18 cellular contexts compared by ENCODE assay signal in the genomic region with DNA sequence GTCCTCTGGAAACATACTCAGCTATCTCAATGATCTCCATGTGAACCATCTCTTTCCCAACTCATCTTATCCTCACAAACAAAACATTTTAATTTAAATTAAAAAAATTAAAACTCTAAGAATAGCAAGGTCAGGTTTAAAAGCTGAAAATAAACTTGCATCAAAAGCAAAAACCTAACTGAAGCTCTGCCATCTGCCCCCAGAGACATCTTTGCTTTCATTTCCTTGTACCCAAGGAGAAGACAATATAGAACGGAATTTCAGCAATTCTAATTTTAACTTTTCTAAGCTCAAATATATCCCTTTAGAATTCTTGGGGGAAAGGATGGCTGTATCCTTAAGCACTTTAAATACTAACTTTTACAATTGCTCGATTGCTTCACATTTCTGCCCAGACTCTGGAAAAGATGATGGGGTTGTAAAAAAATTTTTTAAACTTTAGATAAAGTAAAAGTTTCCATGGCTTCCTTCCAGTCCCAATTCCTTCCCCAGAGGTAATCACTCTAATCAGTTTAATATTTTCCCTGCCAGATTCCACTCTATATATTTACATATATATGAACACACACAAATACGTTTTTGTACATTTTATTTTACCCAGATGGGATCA.
DNase-seq lines count a peak whose midpoint lies in the region; ATAC-seq and TF ChIP-seq lines count a peak whose summit lies in the region.
"Had no signal": no experiment of that assay in that cellular context is flagged by ENCODE, and none has a peak within 500 bp of the region (broad histone marks: within the 10 kb centered on the region; RNA-seq: fewer than 3 reads in every experiment).

No MANE protein-coding gene starts in this region.

- H3K27ac Mint-ChIP-seq in activated B cell treated with CpG ODN at 0.5 μM for 24 hours (peak overlapping the region; percentile 94), memory B cell (peak overlapping the region; percentile 86)
- H3K27ac Mint-ChIP-seq: natural killer cell treated with Interleukin-12 subunit alpha and Interleukin-12 subunit beta and Interleukin-15 and Interleukin-18, amount 100 ng/mL, for 72 hours; WTC11 had no signal

- POLR2A ChIA-PET in activated B cell treated with CpG ODN at 0.5 μM for 24 hours (lab: Charles Lee) = interaction anchor here (0.6 to 1.4 kb wide), 5 partner anchors 19 to 108 kb away, joined by 3 to 5 read pairs (median 4); a partner anchor contains a TSS

- H3K27ac ChIP-seq in right cardiac atrium (ENCODE audit: low read length) = no peak overlapping the region
- peak overlapping the region; percentile 2 to 42 for H3K27ac ChIP-seq in uterus
- peak overlapping the region in 1 of 4 donors; percentile 22 for H3K27ac ChIP-seq in transverse colon

- TF ChIP-seq EP300 in transverse colon (IDR thresholded peaks at IDR 0.05; ENCODE audit: low read depth) = no peak

- H3K36me3 Mint-ChIP-seq in activated B cell treated with CpG ODN at 0.5 μM for 24 hours (ENCODE audit: low read depth) = peaks cover 10% of the 10 kb centered on the region
- peaks cover 6% of the 10 kb centered on the region for H3K36me3 Mint-ChIP-seq in memory B cell
- H3K36me3 Mint-ChIP-seq: natural killer cell treated with Interleukin-12 subunit alpha and Interleukin-12 subunit beta and Interleukin-15 and Interleukin-18, amount 100 ng/mL, for 72 hours had no signal

- in situ Hi-C loops in transverse colon (cut with MboI; ENCODE audit: low pct_ligation_motif_present in 1 of 4, low pct_unique_long_range_greater_than_20kb in 1 of 4, low sequenced_read_pairs in 3 of 4) = no loop called here

- H3K4me1 Mint-ChIP-seq in activated B cell treated with CpG ODN at 0.5 μM for 24 hours (peaks cover 63% of the 10 kb centered on the region), memory B cell (peaks cover 35% of the 10 kb centered on the region)

- H3K4me1 ChIP-seq in right cardiac atrium (ENCODE audit: control insufficient read depth, insufficient read depth, low read length) = peaks cover 11% of the 10 kb centered on the region
- H3K4me1 ChIP-seq in uterus = no peaks in the 10 kb centered on the region
- H3K4me1 ChIP-seq in transverse colon = peaks cover 8 to 41% (median 12%) of the 10 kb centered on the region in 4 donors

- H3K27me3 Mint-ChIP-seq in activated B cell treated with CpG ODN at 0.5 μM for 24 hours (no peaks in the 10 kb centered on the region), memory B cell (no peaks in the 10 kb centered on the region)
- H3K27me3 Mint-ChIP-seq: natural killer cell treated with Interleukin-12 subunit alpha and Interleukin-12 subunit beta and Interleukin-15 and Interleukin-18, amount 100 ng/mL, for 72 hours had no signal

- H3K9me3 Mint-ChIP-seq in activated B cell treated with CpG ODN at 0.5 μM for 24 hours (no peaks in the 10 kb centered on the region), memory B cell (no peaks in the 10 kb centered on the region)
- H3K9me3 Mint-ChIP-seq: natural killer cell treated with Interleukin-12 subunit alpha and Interleukin-12 subunit beta and Interleukin-15 and Interleukin-18, amount 100 ng/mL, for 72 hours had no signal

- DNase-seq in right cardiac atrium = no peak
- DNase-seq in Right ventricle myocardium inferior (ENCODE audit: missing footprints) = no peak
- no peak for DNase-seq in activated B cell treated with CpG ODN at 0.5 μM for 24 hours
- no peak for DNase-seq in memory B cell (ENCODE audit: low spot score in 2 of 2)
- no peak for DNase-seq in uterus
- DNase-seq in NCI-H1417 treated with DMSO at 0.1 percent for 48 hours (lab: John Stamatoyannopoulos, UW) = no peak
- no peak for DNase-seq in transverse colon
- DNase-seq: activated gamma-delta T cell treated with Interleukin-2 at 50 U/mL for 16 hours; GOT3; hypothalamus; left colon; NCI-H1417; NCI-H446; stimulated activated naive CD8-positive, alpha-beta T cell treated with anti-CD3 and anti-CD28 coated beads, Interleukin-15, Interleukin-2, amounts not matched to agents 100 U/mL and 50 U/mL, for 24 hours; SW 1271 had no signal

- TF ChIP-seq POLR2A in uterus (IDR thresholded peaks at IDR 0.05) (no peak), transverse colon (IDR thresholded peaks at IDR 0.05) (no peak)

- 20% methylated on average over 3 of the region's 3 CpGs for WGBS in right cardiac atrium
- WGBS in transverse colon (ENCODE audit: low coverage in 1 of 2), 2 donors = 41 to 54% methylated on average over 3 of the region's 3 CpGs

- H3K4me3 ChIP-seq in right cardiac atrium (ENCODE audit: low read length) = peak overlapping the region; percentile 20
- H3K4me3 ChIP-seq in uterus = no peak overlapping the region
- no peak overlapping the region for H3K4me3 ChIP-seq in transverse colon

- H3K4me3 Mint-ChIP-seq in activated B cell treated with CpG ODN at 0.5 μM for 24 hours = peak overlapping the region; percentile 35
- no peak overlapping the region for H3K4me3 Mint-ChIP-seq in memory B cell
- H3K4me3 Mint-ChIP-seq: natural killer cell treated with Interleukin-12 subunit alpha and Interleukin-12 subunit beta and Interleukin-15 and Interleukin-18, amount 100 ng/mL, for 72 hours; WTC11 had no signal

- TF ChIP-seq CTCF in activated B cell treated with CpG ODN at 0.5 μM for 24 hours (IDR thresholded peaks at IDR 0.05) (no peak), uterus (IDR thresholded peaks at IDR 0.05) (no peak), transverse colon (IDR thresholded peaks at IDR 0.05) (no peak)

- no peaks in the 10 kb centered on the region for H3K9me3 ChIP-seq in right cardiac atrium (ENCODE audit: control insufficient read depth, low read length)
- no peaks in the 10 kb centered on the region for H3K9me3 ChIP-seq in uterus
- H3K9me3 ChIP-seq in transverse colon = no peaks in the 10 kb centered on the region

- intact Hi-C loops in right cardiac atrium (cut with DNase I) (no loop called here), Right ventricle myocardium inferior (cut with DNase I) (no loop called here), activated B cell treated with CpG ODN at 0.5 μM for 24 hours (cut with micrococcal nuclease) (loop anchor here (2.0 to 10.0 kb wide), 4 partner anchors 15 to 123 kb away; a partner anchor contains a TSS), uterus (cut with DNase I; ENCODE audit: low total_unique reads) (no loop called here), transverse colon (cut with DNase I; ENCODE audit: low total_unique reads) (loop anchor here (10.0 kb wide), 1 partner anchor 67 kb away; no protein-coding TSS in a partner anchor)

- no peaks in the 10 kb centered on the region for H3K36me3 ChIP-seq in uterus
- no peaks in the 10 kb centered on the region for H3K36me3 ChIP-seq in transverse colon

- ATAC-seq in right cardiac atrium (peak in 1 of 2 donors; percentile 17), Right ventricle myocardium inferior (no peak), activated B cell treated with CpG ODN at 0.5 μM for 24 hours (ENCODE audit: low read depth) (no peak), memory B cell (ENCODE audit: low read depth) (no peak), GM21723 (IDR thresholded peaks at IDR 0.05; ENCODE audit: unreplicated experiment) (no peak)
- ATAC-seq: left colon; natural killer cell treated with Interleukin-12 subunit alpha and Interleukin-12 subunit beta and Interleukin-15 and Interleukin-18, amount 100 ng/mL, for 72 hours had no signal

- H3K27me3 ChIP-seq in right cardiac atrium (ENCODE audit: control insufficient read depth, insufficient read depth) (no peaks in the 10 kb centered on the region), uterus (no peaks in the 10 kb centered on the region), transverse colon (no peaks in the 10 kb centered on the region)

- CTCF ChIA-PET in activated B cell treated with CpG ODN at 0.5 μM for 24 hours (lab: Charles Lee) = interaction anchor here (1.1 kb wide), 1 partner anchor 68 kb away, joined by 5 read pairs; no protein-coding TSS in a partner anchor

Comparison
In these comparisons a context has a peak if more than half of its experiments do, and no peak if none do; other contexts are left out.
1. intact Hi-C loops: an anchor here in activated B cell treated with CpG ODN at 0.5 μM for 24 hours (2.0 to 10.0 kb wide) and transverse colon (10.0 kb wide); none called in right cardiac atrium, Right ventricle myocardium inferior and uterus.